Comparison of ENCODE assay signal across 1 cellular context in the genomic region with DNA sequence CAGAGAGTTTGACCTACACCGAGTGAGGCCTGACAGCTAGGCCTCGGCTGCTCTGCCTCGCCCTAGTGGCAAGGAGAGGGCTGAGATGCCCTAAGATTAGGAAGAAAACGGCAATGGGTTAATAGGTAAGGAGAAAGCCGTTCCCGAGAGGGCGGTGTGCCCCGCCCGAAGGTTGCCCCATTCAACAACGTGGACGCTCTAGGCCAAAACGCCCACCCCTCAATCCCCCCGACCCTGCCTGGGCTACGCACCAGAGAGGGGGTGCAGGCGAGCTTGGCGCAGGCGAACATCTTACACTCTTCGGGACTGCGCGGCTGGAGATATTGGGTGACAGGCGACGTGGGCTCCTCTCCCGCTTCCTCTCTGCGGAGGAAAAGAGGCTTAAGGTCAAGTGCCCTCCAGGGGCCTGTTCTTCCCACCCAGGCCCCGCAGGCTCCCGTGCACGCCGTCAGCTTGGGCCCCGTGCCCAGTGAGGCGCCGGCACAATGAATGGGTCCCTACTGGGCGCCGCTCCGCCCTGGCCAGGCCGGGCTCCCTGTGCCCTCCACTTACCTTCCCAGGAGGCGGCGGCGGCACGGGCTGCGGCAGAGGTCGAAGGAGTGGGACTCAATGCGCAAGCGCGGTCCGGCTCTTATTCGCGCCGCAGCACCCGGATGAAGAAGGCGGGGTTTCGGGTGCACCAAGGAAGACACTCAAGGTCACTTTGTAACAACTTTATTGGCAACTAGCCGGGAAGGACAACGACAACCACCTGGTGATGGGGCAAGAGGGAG.
TF ChIP-seq lines count a peak whose summit lies in the region.

A gene (minus strand): TSS at position 607 of the 773 bp plus-strand sequence. CDS start 317 bp downstream, at position 290.

TF ChIP-seq in K562, 482 proteins besides CTCF, POLR2A, EP300 and RAD21 (continued from another document and continues in another):
- TF ChIP-seq, protein P1, sequence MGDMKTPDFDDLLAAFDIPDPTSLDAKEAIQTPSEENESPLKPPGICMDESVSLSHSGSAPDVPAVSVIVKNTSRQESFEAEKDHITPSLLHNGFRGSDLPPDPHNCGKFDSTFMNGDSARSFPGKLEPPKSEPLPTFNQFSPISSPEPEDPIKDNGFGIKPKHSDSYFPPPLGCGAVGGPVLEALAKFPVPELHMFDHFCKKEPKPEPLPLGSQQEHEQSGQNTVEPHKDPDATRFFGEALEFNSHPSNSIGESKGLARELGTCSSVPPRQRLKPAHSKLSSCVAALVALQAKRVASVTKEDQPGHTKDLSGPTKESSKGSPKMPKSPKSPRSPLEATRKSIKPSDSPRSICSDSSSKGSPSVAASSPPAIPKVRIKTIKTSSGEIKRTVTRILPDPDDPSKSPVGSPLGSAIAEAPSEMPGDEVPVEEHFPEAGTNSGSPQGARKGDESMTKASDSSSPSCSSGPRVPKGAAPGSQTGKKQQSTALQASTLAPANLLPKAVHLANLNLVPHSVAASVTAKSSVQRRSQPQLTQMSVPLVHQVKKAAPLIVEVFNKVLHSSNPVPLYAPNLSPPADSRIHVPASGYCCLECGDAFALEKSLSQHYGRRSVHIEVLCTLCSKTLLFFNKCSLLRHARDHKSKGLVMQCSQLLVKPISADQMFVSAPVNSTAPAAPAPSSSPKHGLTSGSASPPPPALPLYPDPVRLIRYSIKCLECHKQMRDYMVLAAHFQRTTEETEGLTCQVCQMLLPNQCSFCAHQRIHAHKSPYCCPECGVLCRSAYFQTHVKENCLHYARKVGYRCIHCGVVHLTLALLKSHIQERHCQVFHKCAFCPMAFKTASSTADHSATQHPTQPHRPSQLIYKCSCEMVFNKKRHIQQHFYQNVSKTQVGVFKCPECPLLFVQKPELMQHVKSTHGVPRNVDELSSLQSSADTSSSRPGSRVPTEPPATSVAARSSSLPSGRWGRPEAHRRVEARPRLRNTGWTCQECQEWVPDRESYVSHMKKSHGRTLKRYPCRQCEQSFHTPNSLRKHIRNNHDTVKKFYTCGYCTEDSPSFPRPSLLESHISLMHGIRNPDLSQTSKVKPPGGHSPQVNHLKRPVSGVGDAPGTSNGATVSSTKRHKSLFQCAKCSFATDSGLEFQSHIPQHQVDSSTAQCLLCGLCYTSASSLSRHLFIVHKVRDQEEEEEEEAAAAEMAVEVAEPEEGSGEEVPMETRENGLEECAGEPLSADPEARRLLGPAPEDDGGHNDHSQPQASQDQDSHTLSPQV (IDR thresholded peaks at IDR 0.05), result no peak; the same call in 1 of the 2 replicates
- TF ChIP-seq NCOA1 (IDR thresholded peaks at IDR 0.05; ENCODE audit: low read depth), result peak; percentile 80
- TF ChIP-seq ZNF175 (CRISPR knock-in tag; IDR thresholded peaks at IDR 0.05; ENCODE audit: low read depth), result peak; percentile 53; the same call in 1 of the 2 replicates
- 0 out of 2 replicates have a peak, but pooled peaks have one; percentile 48 for TF ChIP-seq MTA1 (IDR thresholded peaks at IDR 0.05; ENCODE audit: borderline replicate concordance)
- TF ChIP-seq FOXM1 (IDR thresholded peaks at IDR 0.05; ENCODE audit: low read depth), result peak; percentile 57; the same call in 1 of the 2 replicates
- no peak for TF ChIP-seq FOXM1 (CRISPR knock-in tag; IDR thresholded peaks at IDR 0.05; ENCODE audit: low read depth)
- peak; percentile 89; the same call in 1 of the 2 replicates for TF ChIP-seq NR3C1 (CRISPR knock-in tag; IDR thresholded peaks at IDR 0.05)
- TF ChIP-seq, protein P2, sequence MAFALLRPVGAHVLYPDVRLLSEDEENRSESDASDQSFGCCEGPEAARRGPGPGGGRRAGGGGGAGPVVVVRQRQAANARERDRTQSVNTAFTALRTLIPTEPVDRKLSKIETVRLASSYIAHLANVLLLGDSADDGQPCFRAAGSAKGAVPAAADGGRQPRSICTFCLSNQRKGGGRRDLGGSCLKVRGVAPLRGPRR (CRISPR knock-in tag; IDR thresholded peaks at IDR 0.05), result 0 out of 2 replicates have a peak, but pooled peaks have one; percentile 10
- TF ChIP-seq ZFX (CRISPR knock-in tag; IDR thresholded peaks at IDR 0.05), result peak; percentile 99
- TF ChIP-seq, protein P3, sequence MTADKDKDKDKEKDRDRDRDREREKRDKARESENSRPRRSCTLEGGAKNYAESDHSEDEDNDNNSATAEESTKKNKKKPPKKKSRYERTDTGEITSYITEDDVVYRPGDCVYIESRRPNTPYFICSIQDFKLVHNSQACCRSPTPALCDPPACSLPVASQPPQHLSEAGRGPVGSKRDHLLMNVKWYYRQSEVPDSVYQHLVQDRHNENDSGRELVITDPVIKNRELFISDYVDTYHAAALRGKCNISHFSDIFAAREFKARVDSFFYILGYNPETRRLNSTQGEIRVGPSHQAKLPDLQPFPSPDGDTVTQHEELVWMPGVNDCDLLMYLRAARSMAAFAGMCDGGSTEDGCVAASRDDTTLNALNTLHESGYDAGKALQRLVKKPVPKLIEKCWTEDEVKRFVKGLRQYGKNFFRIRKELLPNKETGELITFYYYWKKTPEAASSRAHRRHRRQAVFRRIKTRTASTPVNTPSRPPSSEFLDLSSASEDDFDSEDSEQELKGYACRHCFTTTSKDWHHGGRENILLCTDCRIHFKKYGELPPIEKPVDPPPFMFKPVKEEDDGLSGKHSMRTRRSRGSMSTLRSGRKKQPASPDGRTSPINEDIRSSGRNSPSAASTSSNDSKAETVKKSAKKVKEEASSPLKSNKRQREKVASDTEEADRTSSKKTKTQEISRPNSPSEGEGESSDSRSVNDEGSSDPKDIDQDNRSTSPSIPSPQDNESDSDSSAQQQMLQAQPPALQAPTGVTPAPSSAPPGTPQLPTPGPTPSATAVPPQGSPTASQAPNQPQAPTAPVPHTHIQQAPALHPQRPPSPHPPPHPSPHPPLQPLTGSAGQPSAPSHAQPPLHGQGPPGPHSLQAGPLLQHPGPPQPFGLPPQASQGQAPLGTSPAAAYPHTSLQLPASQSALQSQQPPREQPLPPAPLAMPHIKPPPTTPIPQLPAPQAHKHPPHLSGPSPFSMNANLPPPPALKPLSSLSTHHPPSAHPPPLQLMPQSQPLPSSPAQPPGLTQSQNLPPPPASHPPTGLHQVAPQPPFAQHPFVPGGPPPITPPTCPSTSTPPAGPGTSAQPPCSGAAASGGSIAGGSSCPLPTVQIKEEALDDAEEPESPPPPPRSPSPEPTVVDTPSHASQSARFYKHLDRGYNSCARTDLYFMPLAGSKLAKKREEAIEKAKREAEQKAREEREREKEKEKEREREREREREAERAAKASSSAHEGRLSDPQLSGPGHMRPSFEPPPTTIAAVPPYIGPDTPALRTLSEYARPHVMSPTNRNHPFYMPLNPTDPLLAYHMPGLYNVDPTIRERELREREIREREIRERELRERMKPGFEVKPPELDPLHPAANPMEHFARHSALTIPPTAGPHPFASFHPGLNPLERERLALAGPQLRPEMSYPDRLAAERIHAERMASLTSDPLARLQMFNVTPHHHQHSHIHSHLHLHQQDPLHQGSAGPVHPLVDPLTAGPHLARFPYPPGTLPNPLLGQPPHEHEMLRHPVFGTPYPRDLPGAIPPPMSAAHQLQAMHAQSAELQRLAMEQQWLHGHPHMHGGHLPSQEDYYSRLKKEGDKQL (CRISPR knock-in tag; IDR thresholded peaks at IDR 0.05; ENCODE audit: borderline replicate concordance), result 0 out of 2 replicates have a peak, but pooled peaks have one; percentile 59
- TF ChIP-seq TRIM28 (IDR thresholded peaks at IDR 0.05), result 0 out of 2 replicates have a peak, but pooled peaks have one; percentile 66
- TF ChIP-seq, protein P4, sequence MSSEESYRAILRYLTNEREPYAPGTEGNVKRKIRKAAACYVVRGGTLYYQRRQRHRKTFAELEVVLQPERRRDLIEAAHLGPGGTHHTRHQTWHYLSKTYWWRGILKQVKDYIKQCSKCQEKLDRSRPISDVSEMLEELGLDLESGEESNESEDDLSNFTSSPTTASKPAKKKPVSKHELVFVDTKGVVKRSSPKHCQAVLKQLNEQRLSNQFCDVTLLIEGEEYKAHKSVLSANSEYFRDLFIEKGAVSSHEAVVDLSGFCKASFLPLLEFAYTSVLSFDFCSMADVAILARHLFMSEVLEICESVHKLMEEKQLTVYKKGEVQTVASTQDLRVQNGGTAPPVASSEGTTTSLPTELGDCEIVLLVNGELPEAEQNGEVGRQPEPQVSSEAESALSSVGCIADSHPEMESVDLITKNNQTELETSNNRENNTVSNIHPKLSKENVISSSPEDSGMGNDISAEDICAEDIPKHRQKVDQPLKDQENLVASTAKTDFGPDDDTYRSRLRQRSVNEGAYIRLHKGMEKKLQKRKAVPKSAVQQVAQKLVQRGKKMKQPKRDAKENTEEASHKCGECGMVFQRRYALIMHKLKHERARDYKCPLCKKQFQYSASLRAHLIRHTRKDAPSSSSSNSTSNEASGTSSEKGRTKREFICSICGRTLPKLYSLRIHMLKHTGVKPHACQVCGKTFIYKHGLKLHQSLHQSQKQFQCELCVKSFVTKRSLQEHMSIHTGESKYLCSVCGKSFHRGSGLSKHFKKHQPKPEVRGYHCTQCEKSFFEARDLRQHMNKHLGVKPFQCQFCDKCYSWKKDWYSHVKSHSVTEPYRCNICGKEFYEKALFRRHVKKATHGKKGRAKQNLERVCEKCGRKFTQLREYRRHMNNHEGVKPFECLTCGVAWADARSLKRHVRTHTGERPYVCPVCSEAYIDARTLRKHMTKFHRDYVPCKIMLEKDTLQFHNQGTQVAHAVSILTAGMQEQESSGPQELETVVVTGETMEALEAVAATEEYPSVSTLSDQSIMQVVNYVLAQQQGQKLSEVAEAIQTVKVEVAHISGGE (CRISPR knock-in tag; IDR thresholded peaks at IDR 0.05), result peak in 1 of 3 experiments; percentile 81; a peak in 2 of 6 replicates
- no peak for TF ChIP-seq RBM25 (IDR thresholded peaks at IDR 0.05; ENCODE audit: low read depth, low read length, severe bottlenecking)
- TF ChIP-seq, protein P5, sequence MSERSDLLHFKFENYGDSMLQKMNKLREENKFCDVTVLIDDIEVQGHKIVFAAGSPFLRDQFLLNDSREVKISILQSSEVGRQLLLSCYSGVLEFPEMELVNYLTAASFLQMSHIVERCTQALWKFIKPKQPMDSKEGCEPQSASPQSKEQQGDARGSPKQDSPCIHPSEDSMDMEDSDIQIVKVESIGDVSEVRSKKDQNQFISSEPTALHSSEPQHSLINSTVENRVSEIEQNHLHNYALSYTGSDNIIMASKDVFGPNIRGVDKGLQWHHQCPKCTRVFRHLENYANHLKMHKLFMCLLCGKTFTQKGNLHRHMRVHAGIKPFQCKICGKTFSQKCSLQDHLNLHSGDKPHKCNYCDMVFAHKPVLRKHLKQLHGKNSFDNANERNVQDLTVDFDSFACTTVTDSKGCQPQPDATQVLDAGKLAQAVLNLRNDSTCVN (CRISPR knock-in tag; IDR thresholded peaks at IDR 0.05), result no peak
- TF ChIP-seq, protein P6, sequence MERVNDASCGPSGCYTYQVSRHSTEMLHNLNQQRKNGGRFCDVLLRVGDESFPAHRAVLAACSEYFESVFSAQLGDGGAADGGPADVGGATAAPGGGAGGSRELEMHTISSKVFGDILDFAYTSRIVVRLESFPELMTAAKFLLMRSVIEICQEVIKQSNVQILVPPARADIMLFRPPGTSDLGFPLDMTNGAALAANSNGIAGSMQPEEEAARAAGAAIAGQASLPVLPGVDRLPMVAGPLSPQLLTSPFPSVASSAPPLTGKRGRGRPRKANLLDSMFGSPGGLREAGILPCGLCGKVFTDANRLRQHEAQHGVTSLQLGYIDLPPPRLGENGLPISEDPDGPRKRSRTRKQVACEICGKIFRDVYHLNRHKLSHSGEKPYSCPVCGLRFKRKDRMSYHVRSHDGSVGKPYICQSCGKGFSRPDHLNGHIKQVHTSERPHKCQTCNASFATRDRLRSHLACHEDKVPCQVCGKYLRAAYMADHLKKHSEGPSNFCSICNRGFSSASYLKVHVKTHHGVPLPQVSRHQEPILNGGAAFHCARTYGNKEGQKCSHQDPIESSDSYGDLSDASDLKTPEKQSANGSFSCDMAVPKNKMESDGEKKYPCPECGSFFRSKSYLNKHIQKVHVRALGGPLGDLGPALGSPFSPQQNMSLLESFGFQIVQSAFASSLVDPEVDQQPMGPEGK (CRISPR knock-in tag; IDR thresholded peaks at IDR 0.05; ENCODE audit: borderline replicate concordance), result no peak
- peak in 2 of 3 experiments; percentile 47 to 64 for TF ChIP-seq YY1 (IDR thresholded peaks at IDR 0.05; ENCODE audit: borderline replicate concordance in 1 of 3, control insufficient read depth in 1 of 3, extremely low read depth in 1 of 3, insufficient read depth in 3 of 3, insufficient read length in 1 of 3, insufficient replicate concordance in 2 of 3, low read depth in 1 of 3, low read length in 2 of 3)
- TF ChIP-seq EZH2 (IDR thresholded peaks at IDR 0.05; ENCODE audit: borderline replicate concordance, low read depth, low read length), result no peak
- TF ChIP-seq, protein P7, sequence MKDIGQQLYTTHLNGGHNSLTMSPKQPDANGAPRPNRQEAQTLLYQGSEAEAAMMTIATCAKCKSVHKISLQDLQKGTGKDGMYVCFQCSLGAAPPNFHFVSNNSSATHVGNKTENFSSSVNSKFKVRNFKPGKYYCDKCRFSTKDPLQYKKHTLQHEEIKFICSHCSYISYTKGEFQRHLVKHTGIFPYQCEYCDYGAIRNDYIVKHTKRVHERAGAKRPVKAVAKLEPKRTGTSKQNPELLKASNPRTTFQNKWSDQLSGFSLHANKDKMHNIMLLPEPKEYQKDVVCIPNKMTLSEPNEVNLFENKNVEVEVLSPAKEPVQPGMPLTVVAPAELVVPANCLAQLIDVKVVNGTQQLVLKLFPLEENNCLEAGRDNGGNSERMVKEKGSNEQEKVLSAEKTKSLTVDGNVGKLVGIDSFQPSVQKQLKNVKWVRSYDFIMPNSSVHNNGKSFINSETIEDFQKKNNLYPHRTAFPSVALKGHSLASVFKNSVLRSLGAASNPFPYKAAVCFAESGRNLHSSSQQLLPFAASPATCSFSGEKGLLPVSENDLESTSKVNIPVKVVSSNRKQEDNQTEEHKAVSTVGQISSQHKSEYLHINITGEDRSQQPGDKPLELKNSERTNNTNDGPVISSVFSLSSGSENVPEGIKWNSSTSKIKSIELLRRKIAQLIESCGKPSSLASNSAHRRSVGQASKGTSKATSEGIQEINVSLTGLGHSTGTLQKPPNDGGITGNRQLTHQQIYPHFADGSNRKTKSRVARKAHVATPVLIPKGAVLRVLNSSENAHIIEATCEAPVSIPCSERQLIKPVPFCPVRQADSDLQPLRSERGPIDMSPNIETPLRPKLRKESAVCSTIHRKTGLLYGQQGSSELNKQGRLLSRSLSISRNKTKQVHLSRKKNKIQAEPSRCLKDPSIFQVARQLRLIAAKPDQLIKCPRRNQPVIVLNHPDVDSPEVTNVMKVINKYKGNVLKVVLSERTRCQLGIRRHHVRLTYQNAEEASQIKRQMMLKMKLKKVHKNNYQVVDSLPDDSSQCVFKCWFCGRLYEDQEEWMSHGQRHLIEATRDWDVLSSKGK (CRISPR knock-in tag; IDR thresholded peaks at IDR 0.05), result no peak
- no peak for TF ChIP-seq ZNF644 (tag; IDR thresholded peaks at IDR 0.05; ENCODE audit: low read depth)
- peak; percentile 80 for TF ChIP-seq ELF2 (CRISPR knock-in tag; IDR thresholded peaks at IDR 0.05)
- TF ChIP-seq, protein P8, sequence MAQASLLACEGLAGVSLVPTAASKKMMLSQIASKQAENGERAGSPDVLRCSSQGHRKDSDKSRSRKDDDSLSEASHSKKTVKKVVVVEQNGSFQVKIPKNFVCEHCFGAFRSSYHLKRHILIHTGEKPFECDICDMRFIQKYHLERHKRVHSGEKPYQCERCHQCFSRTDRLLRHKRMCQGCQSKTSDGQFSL (CRISPR knock-in tag; IDR thresholded peaks at IDR 0.05), result peak; percentile 86
- TF ChIP-seq, protein P8 (tag; IDR thresholded peaks at IDR 0.05), result peak in 1 of 2 experiments; percentile 77; a peak in 1 of 4 replicates
